Comparison of ENCODE assay signal across 2 cellular contexts in genomic region chr9:31314241-31314640, GRCh38.
TF ChIP-seq lines count a peak whose summit lies in the region.

No MANE protein-coding gene starts in this region.

TF ChIP-seq in SK-N-SH, 30 proteins besides CTCF, POLR2A, EP300 and RAD21:
- no peak for TF ChIP-seq MAX (IDR thresholded peaks at IDR 0.05; ENCODE audit: low read depth)
- TF ChIP-seq POLR2AphosphoS5 (IDR thresholded peaks at IDR 0.05; ENCODE audit: low read depth, low read length) = no peak
- TF ChIP-seq RFX5 (IDR thresholded peaks at IDR 0.05; ENCODE audit: low read length) = no peak
- TF ChIP-seq, protein P1, sequence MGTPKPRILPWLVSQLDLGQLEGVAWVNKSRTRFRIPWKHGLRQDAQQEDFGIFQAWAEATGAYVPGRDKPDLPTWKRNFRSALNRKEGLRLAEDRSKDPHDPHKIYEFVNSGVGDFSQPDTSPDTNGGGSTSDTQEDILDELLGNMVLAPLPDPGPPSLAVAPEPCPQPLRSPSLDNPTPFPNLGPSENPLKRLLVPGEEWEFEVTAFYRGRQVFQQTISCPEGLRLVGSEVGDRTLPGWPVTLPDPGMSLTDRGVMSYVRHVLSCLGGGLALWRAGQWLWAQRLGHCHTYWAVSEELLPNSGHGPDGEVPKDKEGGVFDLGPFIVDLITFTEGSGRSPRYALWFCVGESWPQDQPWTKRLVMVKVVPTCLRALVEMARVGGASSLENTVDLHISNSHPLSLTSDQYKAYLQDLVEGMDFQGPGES (IDR thresholded peaks at IDR 0.05; ENCODE audit: low read depth, low read length) = no peak
- TF ChIP-seq MEF2A (IDR thresholded peaks at IDR 0.05; ENCODE audit: borderline replicate concordance, low read depth) = no peak
- TF ChIP-seq YY1 (IDR thresholded peaks at IDR 0.05; ENCODE audit: low read depth) = no peak
- TF ChIP-seq ELF1 (IDR thresholded peaks at IDR 0.05) = no peak
- TF ChIP-seq SIN3A (IDR thresholded peaks at IDR 0.05; ENCODE audit: borderline replicate concordance, low read depth, low read length) = no peak
- TF ChIP-seq MXI1 (IDR thresholded peaks at IDR 0.05; ENCODE audit: low read depth, low read length) = no peak
- TF ChIP-seq USF2 (IDR thresholded peaks at IDR 0.05; ENCODE audit: borderline replicate concordance, low read depth, low read length) = no peak
- TF ChIP-seq JUND (IDR thresholded peaks at IDR 0.05) = no peak
- TF ChIP-seq ZBTB33 (IDR thresholded peaks at IDR 0.05; ENCODE audit: borderline replicate concordance, low read depth) = no peak
- no peak for TF ChIP-seq SMC3 (IDR thresholded peaks at IDR 0.05; ENCODE audit: low read depth, low read length)
- no peak for TF ChIP-seq TEAD4 (IDR thresholded peaks at IDR 0.05; ENCODE audit: borderline replicate concordance, insufficient read depth)
- no peak for TF ChIP-seq FOSL2 (IDR thresholded peaks at IDR 0.05; ENCODE audit: borderline replicate concordance, low read depth)
- no peak for TF ChIP-seq TCF12 (IDR thresholded peaks at IDR 0.05)
- no peak for TF ChIP-seq FOXM1 (IDR thresholded peaks at IDR 0.05; ENCODE audit: low read depth)
- TF ChIP-seq, protein P2, sequence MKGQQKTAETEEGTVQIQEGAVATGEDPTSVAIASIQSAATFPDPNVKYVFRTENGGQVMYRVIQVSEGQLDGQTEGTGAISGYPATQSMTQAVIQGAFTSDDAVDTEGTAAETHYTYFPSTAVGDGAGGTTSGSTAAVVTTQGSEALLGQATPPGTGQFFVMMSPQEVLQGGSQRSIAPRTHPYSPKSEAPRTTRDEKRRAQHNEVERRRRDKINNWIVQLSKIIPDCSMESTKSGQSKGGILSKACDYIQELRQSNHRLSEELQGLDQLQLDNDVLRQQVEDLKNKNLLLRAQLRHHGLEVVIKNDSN (IDR thresholded peaks at IDR 0.05; ENCODE audit: borderline replicate concordance, low read depth) = no peak
- no peak for TF ChIP-seq RXRA (IDR thresholded peaks at IDR 0.05; ENCODE audit: borderline replicate concordance, low read depth)
TF ChIP-seq in SK-N-SH: peak in this region for 0.

TF ChIP-seq in SK-N-SH treated with all-trans-retinoic acid at 6 μM for 48 hours, 23 proteins besides CTCF, POLR2A, EP300 and RAD21:
- TF ChIP-seq, protein P3, sequence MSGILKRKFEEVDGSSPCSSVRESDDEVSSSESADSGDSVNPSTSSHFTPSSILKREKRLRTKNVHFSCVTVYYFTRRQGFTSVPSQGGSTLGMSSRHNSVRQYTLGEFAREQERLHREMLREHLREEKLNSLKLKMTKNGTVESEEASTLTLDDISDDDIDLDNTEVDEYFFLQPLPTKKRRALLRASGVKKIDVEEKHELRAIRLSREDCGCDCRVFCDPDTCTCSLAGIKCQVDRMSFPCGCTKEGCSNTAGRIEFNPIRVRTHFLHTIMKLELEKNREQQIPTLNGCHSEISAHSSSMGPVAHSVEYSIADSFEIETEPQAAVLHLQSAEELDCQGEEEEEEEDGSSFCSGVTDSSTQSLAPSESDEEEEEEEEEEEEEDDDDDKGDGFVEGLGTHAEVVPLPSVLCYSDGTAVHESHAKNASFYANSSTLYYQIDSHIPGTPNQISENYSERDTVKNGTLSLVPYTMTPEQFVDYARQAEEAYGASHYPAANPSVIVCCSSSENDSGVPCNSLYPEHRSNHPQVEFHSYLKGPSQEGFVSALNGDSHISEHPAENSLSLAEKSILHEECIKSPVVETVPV (CRISPR knock-in tag; IDR thresholded peaks at IDR 0.05) = no peak
- TF ChIP-seq OSR1 (CRISPR knock-in tag; IDR thresholded peaks at IDR 0.05) (no peak), TSHZ2 (CRISPR knock-in tag; IDR thresholded peaks at IDR 0.05) (no peak), ZFP30 (CRISPR knock-in tag; IDR thresholded peaks at IDR 0.05) (no peak), ESRRG (CRISPR knock-in tag; IDR thresholded peaks at IDR 0.05) (no peak), TCF4 (CRISPR knock-in tag; IDR thresholded peaks at IDR 0.05; ENCODE audit: borderline replicate concordance) (no peak), BACH2 (CRISPR knock-in tag; IDR thresholded peaks at IDR 0.05; ENCODE audit: borderline replicate concordance) (no peak), ZNF565 (CRISPR knock-in tag; conservative IDR thresholded peaks at IDR 0.05; ENCODE audit: low read depth) (no peak), SNAI2 (CRISPR knock-in tag; IDR thresholded peaks at IDR 0.05) (no peak), PPARA (CRISPR knock-in tag; IDR thresholded peaks at IDR 0.05; ENCODE audit: borderline replicate concordance) (no peak), ARNTL (CRISPR knock-in tag; IDR thresholded peaks at IDR 0.05; ENCODE audit: borderline replicate concordance, low read depth) (no peak)
- TF ChIP-seq, protein P4, sequence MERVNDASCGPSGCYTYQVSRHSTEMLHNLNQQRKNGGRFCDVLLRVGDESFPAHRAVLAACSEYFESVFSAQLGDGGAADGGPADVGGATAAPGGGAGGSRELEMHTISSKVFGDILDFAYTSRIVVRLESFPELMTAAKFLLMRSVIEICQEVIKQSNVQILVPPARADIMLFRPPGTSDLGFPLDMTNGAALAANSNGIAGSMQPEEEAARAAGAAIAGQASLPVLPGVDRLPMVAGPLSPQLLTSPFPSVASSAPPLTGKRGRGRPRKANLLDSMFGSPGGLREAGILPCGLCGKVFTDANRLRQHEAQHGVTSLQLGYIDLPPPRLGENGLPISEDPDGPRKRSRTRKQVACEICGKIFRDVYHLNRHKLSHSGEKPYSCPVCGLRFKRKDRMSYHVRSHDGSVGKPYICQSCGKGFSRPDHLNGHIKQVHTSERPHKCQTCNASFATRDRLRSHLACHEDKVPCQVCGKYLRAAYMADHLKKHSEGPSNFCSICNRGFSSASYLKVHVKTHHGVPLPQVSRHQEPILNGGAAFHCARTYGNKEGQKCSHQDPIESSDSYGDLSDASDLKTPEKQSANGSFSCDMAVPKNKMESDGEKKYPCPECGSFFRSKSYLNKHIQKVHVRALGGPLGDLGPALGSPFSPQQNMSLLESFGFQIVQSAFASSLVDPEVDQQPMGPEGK (CRISPR knock-in tag; IDR thresholded peaks at IDR 0.05; ENCODE audit: borderline replicate concordance) = no peak
